8 cellular contexts compared by ENCODE assay signal in the genomic region with DNA sequence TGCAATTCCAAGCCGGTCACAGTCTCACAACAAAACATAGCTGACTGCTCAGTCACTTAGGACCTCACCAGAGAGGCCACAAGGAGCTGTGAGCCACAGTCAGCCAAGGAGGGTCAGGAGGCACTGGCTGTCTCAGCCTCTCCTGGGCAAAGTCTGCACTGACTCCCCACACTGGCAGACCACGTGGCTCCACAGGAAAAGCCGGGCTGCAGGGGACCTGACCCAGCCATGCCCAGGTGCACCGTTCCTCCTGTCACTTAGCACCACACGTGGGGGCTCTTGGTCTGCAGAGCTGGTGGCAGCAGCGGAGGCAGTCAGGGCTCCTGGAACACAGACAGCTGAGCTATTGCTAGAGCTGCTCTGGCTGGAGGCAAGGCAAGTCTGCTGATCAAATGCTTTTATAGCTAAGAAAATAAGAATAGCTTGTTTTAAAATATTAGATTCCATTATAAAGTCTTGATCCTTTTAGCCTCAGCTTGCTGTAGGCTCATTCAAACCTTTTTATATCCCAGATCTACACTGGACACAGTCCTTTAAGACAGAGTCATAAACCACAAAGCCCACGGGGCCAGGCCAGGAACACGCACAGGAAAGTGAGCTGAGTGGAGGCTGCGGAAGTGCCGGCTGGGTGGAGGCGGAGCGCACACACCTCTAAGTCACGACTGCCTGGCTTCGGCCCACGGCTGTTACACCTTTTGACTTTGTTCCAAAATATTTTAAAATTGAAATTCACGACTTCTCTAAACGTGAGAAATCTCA.
DNase-seq lines count a peak whose midpoint lies in the region; ATAC-seq lines count a peak whose summit lies in the region.

No MANE protein-coding gene starts in this region.

- H3K36me3 ChIP-seq in HAP-1 (replicated peaks) = no peaks in the 10 kb centered on the region

- ATAC-seq in activated T-cell treated with anti-CD3 and anti-CD28 coated beads, Interleukin-2, amount 50 U/mL, for 4 hours = peak; percentile 43 to 66
- ATAC-seq in left lobe of liver (peak; percentile 84), HG03571 (IDR thresholded peaks at IDR 0.05; ENCODE audit: unreplicated experiment) (no peak), GM18520 (IDR thresholded peaks at IDR 0.05; ENCODE audit: unreplicated experiment) (no peak)

- H3K4me1 ChIP-seq in HAP-1 = no peaks in the 10 kb centered on the region

- 0 out of 2 replicates have a peak, but pooled peaks cover 2% of the 10 kb centered on the region for H3K9me3 ChIP-seq in HAP-1

- no peaks in the 10 kb centered on the region for H3K9me3 Mint-ChIP-seq in activated T-cell treated with anti-CD3 and anti-CD28 coated beads, Interleukin-2, amount 50 U/mL, for 4 hours

- H3K4me3 Mint-ChIP-seq in activated T-cell treated with anti-CD3 and anti-CD28 coated beads, Interleukin-2, amount 50 U/mL, for 4 hours = peak overlapping the region; percentile 29

- in situ Hi-C loops in HAP-1 (cut with MboI; ENCODE audit: low sequenced_read_pairs) = no loop called here

- no peaks in the 10 kb centered on the region for H3K27me3 Mint-ChIP-seq in activated T-cell treated with anti-CD3 and anti-CD28 coated beads, Interleukin-2, amount 50 U/mL, for 4 hours (ENCODE audit: low read depth)

- H3K27me3 ChIP-seq in HAP-1 (ENCODE audit: low read depth) = no peaks in the 10 kb centered on the region

- H3K36me3 Mint-ChIP-seq in activated T-cell treated with anti-CD3 and anti-CD28 coated beads, Interleukin-2, amount 50 U/mL, for 4 hours (ENCODE audit: insufficient read depth) = no peaks in the 10 kb centered on the region

- H3K4me1 Mint-ChIP-seq in activated T-cell treated with anti-CD3 and anti-CD28 coated beads, Interleukin-2, amount 50 U/mL, for 4 hours (ENCODE audit: low read depth) = peaks cover 20% of the 10 kb centered on the region

- DNase-seq in AG08395 (ENCODE audit: low spot score) (peak; percentile 53), HK-2 (ENCODE audit: unreplicated experiment) (peak; percentile 58), left lobe of liver (ENCODE audit: low spot score) (peak; percentile 58), GOT3 (lab: John Stamatoyannopoulos, UW) (no peak), HAP-1 (ENCODE audit: low spot score in 2 of 2) (no peak)
- no peak for DNase-seq in activated T-cell treated with anti-CD3 and anti-CD28 coated beads, Interleukin-2, amount 50 U/mL, for 4 hours

- no peak overlapping the region for H3K4me3 ChIP-seq in HAP-1

Comparison
In these comparisons a context has a peak if more than half of its experiments do, and no peak if none do; other contexts are left out.
1. DNase-seq: peak in AG08395 (single experiment), HK-2 (single experiment) and left lobe of liver (single experiment); none in activated T-cell treated with anti-CD3 and anti-CD28 coated beads, Interleukin-2, amount 50 U/mL, for 4 hours (single experiment), GOT3 (single experiment) and HAP-1 (0 of 2).
2. ATAC-seq: peak in activated T-cell treated with anti-CD3 and anti-CD28 coated beads, Interleukin-2, amount 50 U/mL, for 4 hours (2 of 2) and left lobe of liver (single experiment); none in HG03571 (single experiment) and GM18520 (single experiment).